Comparison of ENCODE assay signal across 1 cellular context in the genomic region with DNA sequence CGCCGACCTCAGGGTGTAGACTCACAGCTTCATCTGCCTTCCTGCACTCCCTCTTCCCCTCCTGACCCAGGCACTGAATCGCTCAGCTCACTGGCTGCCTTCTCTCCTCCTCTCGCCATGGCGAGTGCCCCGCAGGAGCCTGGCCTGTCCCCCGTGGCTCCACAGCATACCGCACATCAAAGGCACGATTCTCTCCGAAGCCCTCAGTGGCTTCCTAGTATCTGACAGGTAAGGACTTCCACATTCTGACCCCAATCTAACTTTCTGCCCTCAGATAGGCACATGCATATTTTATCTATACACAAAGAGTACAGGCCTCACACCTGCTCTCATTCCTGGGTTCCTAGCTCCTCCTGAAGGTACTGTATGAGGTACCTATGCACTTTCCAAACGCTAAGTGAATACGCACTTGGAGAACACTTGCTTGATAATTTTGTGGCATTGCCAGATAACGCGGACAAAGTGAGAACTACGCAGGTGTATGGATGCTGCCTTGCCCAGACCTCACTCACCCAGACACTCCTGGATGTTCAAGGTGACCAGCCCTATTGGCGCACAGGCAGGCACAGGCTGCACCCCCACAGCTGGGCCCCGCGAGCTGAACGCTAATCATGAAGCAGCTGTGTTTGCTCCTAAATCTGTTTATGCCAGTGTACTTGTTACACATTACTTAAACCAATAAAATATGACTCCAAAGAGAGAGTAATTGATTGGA.
TF ChIP-seq lines count a peak whose summit lies in the region.

No MANE protein-coding gene starts in this region.

TF ChIP-seq in H1, 55 proteins besides CTCF, POLR2A, EP300 and RAD21 (continued from another document):
- TF ChIP-seq NANOG (IDR thresholded peaks at IDR 0.05; ENCODE audit: insufficient read depth, low read depth, low read length, poor library complexity, severe bottlenecking) (no peak), POLR2AphosphoS5 (IDR thresholded peaks at IDR 0.05; ENCODE audit: low read depth, low read length) (no peak), EGR1 (IDR thresholded peaks at IDR 0.05; ENCODE audit: borderline replicate concordance, low read depth, low read length) (0 out of 2 replicates have a peak, but pooled peaks have one; percentile 24), KDM5A (IDR thresholded peaks at IDR 0.05; ENCODE audit: low read length) (no peak)
TF ChIP-seq in H1: peak in this region for 2.
